ENCODE assay signal across 9 cellular contexts in genomic region chr9:131046581-131047202, GRCh38. TPM values are rescaled to one million over a fixed set of nuclear protein-coding genes. Genes with fewer than 3 reads are reported as not detected.
DNase-seq lines count a peak whose midpoint lies in the region; ATAC-seq and TF ChIP-seq lines count a peak whose summit lies in the region.
"Had no signal": no experiment of that assay in that cellular context is flagged by ENCODE, and none has a peak within 500 bp of the region (broad histone marks: within the 10 kb centered on the region; RNA-seq: fewer than 3 reads in every experiment).

No MANE protein-coding gene starts in this region.

- H2AFZ ChIP-seq in OCI-LY7 (ENCODE audit: low read length): 0 out of 2 replicates have a peak overlapping the region, but pooled peaks have one; percentile 3

- intact Hi-C loops in Caco-2 (cut with micrococcal nuclease; ENCODE audit: unreplicated experiment) (loop anchor here (1.0 to 10.0 kb wide), 4 partner anchors 34 to 342 kb away; no protein-coding TSS in a partner anchor), OCI-LY7 (cut with micrococcal nuclease; ENCODE audit: unreplicated experiment) (loop anchor here (1.0 to 10.0 kb wide), 4 partner anchors 49 to 332 kb away; no protein-coding TSS in a partner anchor)

- H3K27me3 ChIP-seq in Caco-2 (replicated peaks; ENCODE audit: control insufficient read depth, insufficient read depth, low read length): no peaks in the 10 kb centered on the region

- H3K4me3 ChIP-seq in Caco-2 (ENCODE audit: low read depth, low read length) (no peak overlapping the region), OCI-LY7 (ENCODE audit: low read depth, low read length, poor library complexity, severe bottlenecking) (no peak overlapping the region)
- H3K4me3 ChIP-seq: SK-N-MC had no signal

- TF ChIP-seq POLR2A in erythroblast (IDR thresholded peaks at IDR 0.05; ENCODE audit: low read length): no peak

- H3K9me2 ChIP-seq in OCI-LY7 (ENCODE audit: insufficient read depth, low read length): no peaks in the 10 kb centered on the region

- ATAC-seq in HG02981 (IDR thresholded peaks at IDR 0.05; ENCODE audit: unreplicated experiment) (peak; percentile 61), HG03457 (IDR thresholded peaks at IDR 0.05; ENCODE audit: unreplicated experiment) (no peak)
- ATAC-seq in naive thymus-derived CD8-positive, alpha-beta T cell: peak; percentile 91 to 92
- ATAC-seq in stimulated activated effector memory CD8-positive, alpha-beta T cell treated with anti-CD3 and anti-CD28 coated beads, Interleukin-12 subunit alpha, Interleukin-12 subunit beta, amount 100 ng/mL, for 72 hours: peak; percentile 86

- no peaks in the 10 kb centered on the region for H3K4me1 Mint-ChIP-seq in Caco-2 (ENCODE audit: low read depth, unreplicated experiment)
- peaks cover 6 to 17% (median 10%) of the 10 kb centered on the region in 4 donors for H3K4me1 Mint-ChIP-seq in naive thymus-derived CD8-positive, alpha-beta T cell
- H3K4me1 Mint-ChIP-seq in stimulated activated effector memory CD8-positive, alpha-beta T cell treated with anti-CD3 and anti-CD28 coated beads, Interleukin-12 subunit alpha, Interleukin-12 subunit beta, amount 100 ng/mL, for 72 hours: no peaks in the 10 kb centered on the region

- H3K36me3 ChIP-seq in Caco-2 (ENCODE audit: control insufficient read depth, insufficient read depth, low read length) (no peaks in the 10 kb centered on the region), OCI-LY7 (ENCODE audit: insufficient read depth, low read length) (no peaks in the 10 kb centered on the region)

- no peaks in the 10 kb centered on the region for H3K79me2 ChIP-seq in OCI-LY7 (ENCODE audit: insufficient read depth, low read depth, low read length)

- no peaks in the 10 kb centered on the region for H4K20me1 ChIP-seq in OCI-LY7 (ENCODE audit: insufficient read depth, low read length)

- H3K9me3 Mint-ChIP-seq in Caco-2 (ENCODE audit: unreplicated experiment): no peaks in the 10 kb centered on the region
- no peaks in the 10 kb centered on the region for H3K9me3 Mint-ChIP-seq in naive thymus-derived CD8-positive, alpha-beta T cell
- H3K9me3 Mint-ChIP-seq in stimulated activated effector memory CD8-positive, alpha-beta T cell treated with anti-CD3 and anti-CD28 coated beads, Interleukin-12 subunit alpha, Interleukin-12 subunit beta, amount 100 ng/mL, for 72 hours: no peaks in the 10 kb centered on the region

- peak; percentile 61 to 81 for DNase-seq in Caco-2
- peak; percentile 76 for DNase-seq in OCI-LY7 (ENCODE audit: low spot score)
- DNase-seq in activated CD8-positive, alpha-beta memory T cell treated with anti-CD3 and anti-CD28 coated beads, Interleukin-2, amount 50 U/mL, for 48 hours: peak; percentile 90
- peak; percentile 63 to 74 for DNase-seq in erythroblast (lab: John Stamatoyannopoulos, UW)
- DNase-seq in naive thymus-derived CD8-positive, alpha-beta T cell: peak; percentile 47 to 81 (median 72)
- DNase-seq in stimulated activated effector memory CD8-positive, alpha-beta T cell treated with anti-CD3 and anti-CD28 coated beads, Interleukin-12 subunit alpha, Interleukin-12 subunit beta, amount 100 ng/mL, for 72 hours (ENCODE audit: low spot score in 2 of 2): peak; percentile 68 to 85

- H3K27ac ChIP-seq in OCI-LY7 (ENCODE audit: low read depth, low read length, poor library complexity, severe bottlenecking): no peak overlapping the region
- H3K27ac ChIP-seq: SK-N-MC had no signal

- TF ChIP-seq CTCF in Caco-2 (IDR thresholded peaks at IDR 0.05; ENCODE audit: insufficient read depth in 1 of 2, low read depth in 1 of 2, low read length in 1 of 2, severe bottlenecking in 1 of 2, unreplicated experiment in 1 of 2) (peak; percentile 92 to 95), OCI-LY7 (conservative IDR thresholded peaks at IDR 0.05; ENCODE audit: low read length) (peak; percentile 93)

- no peaks in the 10 kb centered on the region for H3K36me3 Mint-ChIP-seq in Caco-2 (ENCODE audit: insufficient read depth, unreplicated experiment)
- H3K36me3 Mint-ChIP-seq in naive thymus-derived CD8-positive, alpha-beta T cell: no peaks in the 10 kb centered on the region
- H3K36me3 Mint-ChIP-seq in stimulated activated effector memory CD8-positive, alpha-beta T cell treated with anti-CD3 and anti-CD28 coated beads, Interleukin-12 subunit alpha, Interleukin-12 subunit beta, amount 100 ng/mL, for 72 hours: no peaks in the 10 kb centered on the region

- no peaks in the 10 kb centered on the region for H3K27me3 Mint-ChIP-seq in Caco-2 (ENCODE audit: insufficient read depth, unreplicated experiment)
- H3K27me3 Mint-ChIP-seq in naive thymus-derived CD8-positive, alpha-beta T cell: peaks cover 0 to 8% (median 4%) of the 10 kb centered on the region in 5 donors

- POLR2A ChIA-PET in Caco-2 (lab: Charles Lee) (no interaction called here), OCI-LY7 (lab: Charles Lee) (interaction anchor here (0.6 kb wide), 1 partner anchor 272 kb away, joined by 4 read pairs; no protein-coding TSS in a partner anchor)
- POLR2A ChIA-PET in naive thymus-derived CD8-positive, alpha-beta T cell (lab: Charles Lee): interaction anchor here (0.6 to 1.2 kb wide), 5 partner anchors 77 to 357 kb away, joined by 3 to 8 read pairs (median 3); partner anchors contain the start of gene EXOSC2

- H3K9me3 ChIP-seq in Caco-2 (no peaks in the 10 kb centered on the region), OCI-LY7 (ENCODE audit: low read length) (no peaks in the 10 kb centered on the region)

- H3K27ac Mint-ChIP-seq in Caco-2 (ENCODE audit: unreplicated experiment): no peak overlapping the region
- H3K27ac Mint-ChIP-seq in naive thymus-derived CD8-positive, alpha-beta T cell: peak overlapping the region in 2 of 10 donors; percentile 43 to 59
- H3K27ac Mint-ChIP-seq in stimulated activated effector memory CD8-positive, alpha-beta T cell treated with anti-CD3 and anti-CD28 coated beads, Interleukin-12 subunit alpha, Interleukin-12 subunit beta, amount 100 ng/mL, for 72 hours: no peak overlapping the region

- CTCF ChIA-PET in Caco-2 (lab: Charles Lee): interaction anchor here (0.5 to 2.2 kb wide), 15 partner anchors 15 to 623 kb away, joined by 3 to 11 read pairs (median 3); partner anchors contain the start of gene AIF1L
- CTCF ChIA-PET in OCI-LY7 (lab: Charles Lee; ENCODE audit: unreplicated experiment): interaction anchor here (0.6 kb wide), 2 partner anchors 46 to 321 kb away, joined by 3 read pairs; no protein-coding TSS in a partner anchor

- BruUV-seq in Caco-2 (replicated peaks; lab: Mats Ljungman, UMichigan) (no TSS peak), OCI-LY7 (replicated peaks; lab: Mats Ljungman, UMichigan) (no TSS peak)

- no peak overlapping the region for H3K4me2 ChIP-seq in OCI-LY7 (ENCODE audit: low read length)

- no peaks in the 10 kb centered on the region for H3K4me1 ChIP-seq in Caco-2
- H3K4me1 ChIP-seq in OCI-LY7 (ENCODE audit: insufficient read depth, low read length, poor library complexity, severe bottlenecking): peaks cover 15% of the 10 kb centered on the region

- H3K4me3 Mint-ChIP-seq in Caco-2 (ENCODE audit: unreplicated experiment): no peak overlapping the region
- H3K4me3 Mint-ChIP-seq in naive thymus-derived CD8-positive, alpha-beta T cell: peak overlapping the region in 7 of 10 donors; percentile 20 to 70 (median 50)
- H3K4me3 Mint-ChIP-seq in stimulated activated effector memory CD8-positive, alpha-beta T cell treated with anti-CD3 and anti-CD28 coated beads, Interleukin-12 subunit alpha, Interleukin-12 subunit beta, amount 100 ng/mL, for 72 hours: no peak overlapping the region

RNA-seq across cellular contexts. Expression of gene LAMC3, which starts 37.7 kb away (rescaled TPM):
- total RNA-seq in Caco-2 (2022) (0.36 and 0.44 TPM in 2 replicates), OCI-LY7 (2022) (2.0 and 2.2 TPM in 2 replicates)
- 0.19 TPM in 1 of 2 replicates, not detected in the other for total RNA-seq in OCI-LY7 (2014; rRNA removed; shearing (Covaris generic))
- total RNA-seq in naive thymus-derived CD8-positive, alpha-beta T cell: 1 to 10 TPM; 6.9 to 7.2 TPM
- polyA plus RNA-seq in naive thymus-derived CD8-positive, alpha-beta T cell: under 1 TPM in 1 of 3 donors, not detected in 2; 0.02 TPM

RNA-seq across cellular contexts. Expression of gene AIF1L, which starts 49.6 kb away (rescaled TPM):
- total RNA-seq in Caco-2 (2022): 20.8 and 23.3 TPM in 2 replicates
- total RNA-seq in OCI-LY7 (2014; rRNA removed; shearing (Covaris generic)): not detected in 2 replicates
- not detected in 2 replicates for total RNA-seq in OCI-LY7 (2022)
- not detected for total RNA-seq in naive thymus-derived CD8-positive, alpha-beta T cell
- not detected for polyA plus RNA-seq in naive thymus-derived CD8-positive, alpha-beta T cell

Comparison
In these comparisons a context has a peak if more than half of its experiments do, and no peak if none do; other contexts are left out.
1. H3K4me3 Mint-ChIP-seq: peak in naive thymus-derived CD8-positive, alpha-beta T cell (7 of 10); none in Caco-2 (single experiment) and stimulated activated effector memory CD8-positive, alpha-beta T cell treated with anti-CD3 and anti-CD28 coated beads, Interleukin-12 subunit alpha, Interleukin-12 subunit beta, amount 100 ng/mL, for 72 hours (single experiment).
2. RNA of gene AIF1L, which starts 49.6 kb away (total RNA-seq): 20.8 to 23.3 TPM in Caco-2; not detected in OCI-LY7 and not detected in naive thymus-derived CD8-positive, alpha-beta T cell; every median in the first group is over 10 times any median in the second.
3. Peak in every context shown above with its lines, with median percentiles within 50 percentile points of each other: DNase-seq.